8 cellular contexts compared by ENCODE assay signal in the genomic region with DNA sequence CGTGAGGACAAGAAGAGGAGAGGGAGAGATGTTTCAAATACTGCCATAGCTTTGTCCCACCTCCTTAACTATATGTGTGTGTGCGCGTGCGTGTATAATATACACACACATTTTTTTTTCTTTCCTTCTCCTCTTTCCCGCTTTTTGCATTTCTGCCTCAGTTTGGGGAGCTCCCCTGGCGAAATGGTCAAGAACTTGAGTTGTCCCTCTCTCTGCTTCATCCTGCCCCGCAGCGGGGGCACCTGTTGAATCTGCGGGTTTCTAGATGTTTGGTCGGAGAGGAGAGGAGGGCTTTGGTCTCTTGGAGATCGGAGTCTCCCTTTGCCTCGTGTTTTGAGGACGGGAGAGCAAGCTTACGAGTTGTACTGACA. TPM values are rescaled to one million over a fixed set of nuclear protein-coding genes. Genes with fewer than 3 reads are reported as not detected.
DNase-seq lines count a peak whose midpoint lies in the region; ATAC-seq and TF ChIP-seq lines count a peak whose summit lies in the region.

No MANE protein-coding gene starts in this region.

- CTCF ChIA-PET in activated CD8-positive, alpha-beta T cell treated with anti-CD3 and anti-CD28 coated beads, Interleukin-2, amount 10 ng/mL, durations not matched to agents 7 days and 5 days (lab: Charles Lee), result interaction anchor here (0.8 to 2.1 kb wide), 5 partner anchors 29 to 35 kb away, joined by 3 to 7 read pairs (median 3); no protein-coding TSS in a partner anchor

- TF ChIP-seq EP300 in ovary (IDR thresholded peaks at IDR 0.05), result no peak

- H3K4me1 Mint-ChIP-seq in activated naive CD4-positive, alpha-beta T cell treated with anti-CD3 and anti-CD28 coated beads, Interleukin-2, amount 50 U/mL, for 24 hours, result peaks cover 5% of the 10 kb centered on the region
- H3K4me1 Mint-ChIP-seq in activated CD8-positive, alpha-beta T cell treated with anti-CD3 and anti-CD28 coated beads, Interleukin-2, amount 10 ng/mL, durations not matched to agents 7 days and 5 days (ENCODE audit: low read depth), result peaks cover 16% of the 10 kb centered on the region

- TF ChIP-seq CTCF in NB4 (IDR thresholded peaks at IDR 0.05; ENCODE audit: low read depth, low read length), result no peak
- no peak for TF ChIP-seq CTCF in ovary (IDR thresholded peaks at IDR 0.05)

- peaks cover 11% of the 10 kb centered on the region for H3K9me3 Mint-ChIP-seq in activated naive CD4-positive, alpha-beta T cell treated with anti-CD3 and anti-CD28 coated beads, Interleukin-2, amount 50 U/mL, for 24 hours
- peaks cover 25% of the 10 kb centered on the region for H3K9me3 Mint-ChIP-seq in activated CD8-positive, alpha-beta T cell treated with anti-CD3 and anti-CD28 coated beads, Interleukin-2, amount 10 ng/mL, durations not matched to agents 7 days and 5 days (ENCODE audit: insufficient read depth)

- H3K4me1 ChIP-seq in ovary (ENCODE audit: insufficient read depth), result no peaks in the 10 kb centered on the region

- peak; percentile 32 for ATAC-seq in HG02610 (IDR thresholded peaks at IDR 0.05; ENCODE audit: unreplicated experiment)
- peak; percentile 1 for ATAC-seq in activated CD8-positive, alpha-beta T cell treated with anti-CD3 and anti-CD28 coated beads, Interleukin-2, amount 10 ng/mL, durations not matched to agents 7 days and 5 days

- 0 to 1% (median 1%) methylated on average over 14 of the region's 14 CpGs for WGBS in ovary, 3 donors

- peak overlapping the region; percentile 84 for H3K4me3 Mint-ChIP-seq in activated naive CD4-positive, alpha-beta T cell treated with anti-CD3 and anti-CD28 coated beads, Interleukin-2, amount 50 U/mL, for 24 hours
- peak overlapping the region; percentile 84 for H3K4me3 Mint-ChIP-seq in activated CD8-positive, alpha-beta T cell treated with anti-CD3 and anti-CD28 coated beads, Interleukin-2, amount 10 ng/mL, durations not matched to agents 7 days and 5 days

- H3K27ac Mint-ChIP-seq in activated naive CD4-positive, alpha-beta T cell treated with anti-CD3 and anti-CD28 coated beads, Interleukin-2, amount 50 U/mL, for 24 hours, result no peak overlapping the region
- peak overlapping the region; percentile 81 for H3K27ac Mint-ChIP-seq in activated CD8-positive, alpha-beta T cell treated with anti-CD3 and anti-CD28 coated beads, Interleukin-2, amount 10 ng/mL, durations not matched to agents 7 days and 5 days

- no peaks in the 10 kb centered on the region for H3K27me3 ChIP-seq in ovary

- H3K27me3 Mint-ChIP-seq in activated naive CD4-positive, alpha-beta T cell treated with anti-CD3 and anti-CD28 coated beads, Interleukin-2, amount 50 U/mL, for 24 hours, result peaks cover 7% of the 10 kb centered on the region
- H3K27me3 Mint-ChIP-seq in activated CD8-positive, alpha-beta T cell treated with anti-CD3 and anti-CD28 coated beads, Interleukin-2, amount 10 ng/mL, durations not matched to agents 7 days and 5 days (ENCODE audit: low read depth), result no peaks in the 10 kb centered on the region

- intact Hi-C loops in ovary (cut with DNase I), result no loop called here

- H3K9me3 ChIP-seq in ovary, result no peaks in the 10 kb centered on the region

- H3K27ac ChIP-seq in ovary, result peak overlapping the region; percentile 89 to 91

- POLR2A ChIA-PET in activated CD8-positive, alpha-beta T cell treated with anti-CD3 and anti-CD28 coated beads, Interleukin-2, amount 10 ng/mL, durations not matched to agents 7 days and 5 days (lab: Charles Lee), result interaction anchor here (1.1 to 2.1 kb wide), 3 partner anchors 9 to 207 kb away, joined by 3 to 7 read pairs (median 7); a partner anchor contains a TSS

- H3K4me3 ChIP-seq in NB4 (ENCODE audit: low read depth, low read length) (peak overlapping the region; percentile 77), ovary (peak overlapping the region; percentile 89)

- no peak for DNase-seq in activated naive CD4-positive, alpha-beta T cell (lab: John Stamatoyannopoulos, UW)
- peak; percentile 70 for DNase-seq in NB4 (ENCODE audit: low read depth)
- peak; percentile 26 for DNase-seq in activated CD8-positive, alpha-beta T cell treated with anti-CD3 and anti-CD28 coated beads, Interleukin-2, amount 10 ng/mL, durations not matched to agents 7 days and 5 days
- peak; percentile 31 for DNase-seq in globus pallidus (ENCODE audit: low spot score)
- peak in 2 of 5 donors; percentile 24 to 28 for DNase-seq in ovary
- no peak for DNase-seq in T1000 (lab: John Stamatoyannopoulos, UW)

- H3K36me3 Mint-ChIP-seq in activated naive CD4-positive, alpha-beta T cell treated with anti-CD3 and anti-CD28 coated beads, Interleukin-2, amount 50 U/mL, for 24 hours, result peaks cover 23% of the 10 kb centered on the region
- H3K36me3 Mint-ChIP-seq in activated CD8-positive, alpha-beta T cell treated with anti-CD3 and anti-CD28 coated beads, Interleukin-2, amount 10 ng/mL, durations not matched to agents 7 days and 5 days (ENCODE audit: low read depth), result peaks cover 32% of the 10 kb centered on the region

- H3K36me3 ChIP-seq in ovary, result no peaks in the 10 kb centered on the region

- TF ChIP-seq POLR2A in NB4 (IDR thresholded peaks at IDR 0.05; ENCODE audit: extremely low read depth, insufficient read length) (no peak), ovary (IDR thresholded peaks at IDR 0.05) (no peak)

RNA-seq across cellular contexts. Expression of a gene that starts 0.5 kb away (rescaled TPM):
- total RNA-seq in activated CD8-positive, alpha-beta T cell treated with anti-CD3 and anti-CD28 coated beads, Interleukin-2, amount 10 ng/mL, durations not matched to agents 7 days and 5 days, result 10 to 100 TPM; 18.5 to 19.6 TPM
- total RNA-seq in ovary, result 10 to 100 TPM; 14.7 to 26.2 (median 23.8) TPM
- 10 to 100 TPM; 20.3 to 24.9 TPM for polyA plus RNA-seq in ovary

Comparison
In these comparisons a context has a peak if more than half of its experiments do, and no peak if none do; other contexts are left out.
1. DNase-seq: peak in NB4 (single experiment), activated CD8-positive, alpha-beta T cell treated with anti-CD3 and anti-CD28 coated beads, Interleukin-2, amount 10 ng/mL, durations not matched to agents 7 days and 5 days (single experiment) and globus pallidus (single experiment); none in activated naive CD4-positive, alpha-beta T cell (0 of 4) and T1000 (single experiment).